Comparison of ENCODE assay signal across 20 cellular contexts in genomic region chr7:98921608-98922372, GRCh38. TPM values are rescaled to one million over a fixed set of nuclear protein-coding genes. Genes with fewer than 3 reads are reported as not detected.
DNase-seq lines count a peak whose midpoint lies in the region; ATAC-seq, FAIRE-seq and TF ChIP-seq lines count a peak whose summit lies in the region.
"Had no signal": no experiment of that assay in that cellular context is flagged by ENCODE, and none has a peak within 500 bp of the region (broad histone marks: within the 10 kb centered on the region; RNA-seq: fewer than 3 reads in every experiment).

No MANE protein-coding gene starts in this region.

- intact Hi-C loops in CD4-positive, alpha-beta memory T cell (cut with micrococcal nuclease) = no loop called here
- intact Hi-C loops in activated CD4-positive, alpha-beta T cell treated with anti-CD3 and anti-CD28 coated beads for 36 hours (cut with DNase I, micrococcal nuclease) = no loop called here

- H3K14ac ChIP-seq in H1 (ENCODE audit: insufficient read length) (no peak overlapping the region), neuronal stem cell (ENCODE audit: low read length) (no peak overlapping the region)

- no peak overlapping the region for H2BK5ac ChIP-seq in H1 (ENCODE audit: low read depth, low read length)
- no peak overlapping the region for H2BK5ac ChIP-seq in neuronal stem cell (ENCODE audit: low read length)

- H3K27me3 Mint-ChIP-seq in CD4-positive, alpha-beta memory T cell = no peaks in the 10 kb centered on the region
- H3K27me3 Mint-ChIP-seq in activated CD4-positive, alpha-beta T cell treated with anti-CD3 and anti-CD28 coated beads for 36 hours = no peaks in the 10 kb centered on the region

- H3K9me3 ChIP-seq in CD4-positive, alpha-beta memory T cell (ENCODE audit: control insufficient read depth in 1 of 2, low read length in 2 of 2) = no peaks in the 10 kb centered on the region
- H3K9me3 ChIP-seq in H1 (ENCODE audit: insufficient read depth in 2 of 2, low read depth in 1 of 2, low read length in 1 of 2) = no peaks in the 10 kb centered on the region
- H3K9me3 ChIP-seq in neuronal stem cell (replicated peaks in 1 of 2; ENCODE audit: control insufficient read depth in 2 of 2, insufficient read depth in 1 of 2, low read depth in 1 of 2, low read length in 2 of 2) = no peaks in the 10 kb centered on the region
- H3K9me3 ChIP-seq: BLaER1, neutrophil had no signal

- TF ChIP-seq RAD21 in H1 (IDR thresholded peaks at IDR 0.05 in 1 of 2, conservative IDR thresholded peaks at IDR 0.05 in 1 of 2; ENCODE audit: low read depth in 2 of 2, low read length in 2 of 2) = no peak

- H3K27ac Mint-ChIP-seq in CD4-positive, alpha-beta memory T cell = peak overlapping the region in 4 of 7 donors; percentile 15 to 93 (median 32)
- H3K27ac Mint-ChIP-seq in activated CD4-positive, alpha-beta T cell treated with anti-CD3 and anti-CD28 coated beads for 36 hours = no peak overlapping the region
- H3K27ac Mint-ChIP-seq: mesothelial cell of epicardium had no signal

- H2BK12ac ChIP-seq in H1 (ENCODE audit: low read depth, low read length) (no peak overlapping the region), neuronal stem cell (ENCODE audit: low read length) (no peak overlapping the region)

- no peak for TF ChIP-seq EP300 in H1 (IDR thresholded peaks at IDR 0.05; ENCODE audit: borderline replicate concordance in 1 of 2, low read depth in 2 of 2, low read length in 2 of 2)

- 94% methylated on average over 25 of the region's 25 CpGs; no CpG with 5 or more reads in 1 of the 2 experiments for WGBS in H1 (ENCODE audit: extremely low coverage in 1 of 2, insufficient coverage in 1 of 2, insufficient read length in 1 of 2, insufficient replicate concordance in 2 of 2, low coverage in 1 of 2, low lambda C conversion rate in 2 of 2, missing lambda C conversion rate in 1 of 2), 2 experiments
- WGBS in neuronal stem cell (ENCODE audit: extremely low coverage in 2 of 2, insufficient read length in 2 of 2, insufficient replicate concordance in 1 of 2), 2 donors = no CpG with 5 or more reads among the region's 25 CpGs

- H3K36me3 ChIP-seq in CD4-positive, alpha-beta memory T cell (ENCODE audit: insufficient read depth, low read length) = peaks cover 75% of the 10 kb centered on the region
- H3K36me3 ChIP-seq in H1 (ENCODE audit: control insufficient read depth in 2 of 4, insufficient read depth in 4 of 4, low read length in 3 of 4) = peaks cover 23 to 64% (median 49%) of the 10 kb centered on the region in 4 experiments
- peaks cover 52 to 96% of the 10 kb centered on the region in 2 donors for H3K36me3 ChIP-seq in neuronal stem cell (replicated peaks in 1 of 2; ENCODE audit: control insufficient read depth in 2 of 2, insufficient read depth in 2 of 2, low read length in 2 of 2)

- no peak overlapping the region for H2BK20ac ChIP-seq in H1 (ENCODE audit: low read length)

- no peaks in the 10 kb centered on the region for H3K79me2 ChIP-seq in H1 (ENCODE audit: control insufficient read depth in 1 of 2, insufficient read depth in 2 of 2, low read length in 2 of 2)

- TF ChIP-seq POLR2A in H1 (IDR thresholded peaks at IDR 0.05; ENCODE audit: control extremely low read depth in 1 of 2, low read depth in 2 of 2, low read length in 2 of 2) = no peak

- H3K79me1 ChIP-seq in H1 (ENCODE audit: low read depth, low read length) = peaks cover 2% of the 10 kb centered on the region; the same call in 1 of the 2 replicates
- H3K79me1 ChIP-seq in neuronal stem cell (ENCODE audit: low read depth, low read length) = peaks cover 1% of the 10 kb centered on the region

- no peak overlapping the region for H2AK5ac ChIP-seq in H1 (ENCODE audit: low read depth, low read length)
- H2AK5ac ChIP-seq in neuronal stem cell (ENCODE audit: low read depth, low read length) = no peak overlapping the region

- H3K4me2 ChIP-seq in H1 (ENCODE audit: insufficient read depth in 1 of 2, low read depth in 2 of 2, low read length in 2 of 2) = no peak overlapping the region
- no peak overlapping the region for H3K4me2 ChIP-seq in neuronal stem cell (ENCODE audit: insufficient read depth, low read length, poor library complexity, severe bottlenecking)
- H3K4me2 ChIP-seq: BLaER1 had no signal

- no peak overlapping the region for H2BK120ac ChIP-seq in H1 (replicated peaks; ENCODE audit: low read depth, low read length)
- H2BK120ac ChIP-seq in neuronal stem cell (ENCODE audit: low read depth, low read length) = no peak overlapping the region

- no peak for ATAC-seq in activated CD4-positive, alpha-beta T cell treated with anti-CD3 and anti-CD28 coated beads for 36 hours
- ATAC-seq in GM19324 (IDR thresholded peaks at IDR 0.05; ENCODE audit: low FRiP score, unreplicated experiment) = no peak

- no peak overlapping the region for H3K4ac ChIP-seq in H1 (replicated peaks; ENCODE audit: insufficient read length, low read depth, low read length)
- H3K4ac ChIP-seq in neuronal stem cell (ENCODE audit: low read length) = no peak overlapping the region

- no peak overlapping the region for H3K27ac ChIP-seq in CD4-positive, alpha-beta memory T cell (ENCODE audit: low read depth, low read length)
- H3K27ac ChIP-seq in H1 (ENCODE audit: low read depth, low read length) (no peak overlapping the region), neuronal stem cell (replicated peaks; ENCODE audit: low read length) (no peak overlapping the region)
- H3K27ac ChIP-seq: BLaER1, brain microvascular endothelial cell, neutrophil had no signal

- no peaks in the 10 kb centered on the region for H3K27me3 ChIP-seq in CD4-positive, alpha-beta memory T cell (ENCODE audit: insufficient read depth, low read length)
- no peaks in the 10 kb centered on the region for H3K27me3 ChIP-seq in H1 (replicated peaks in 1 of 4; ENCODE audit: control insufficient read depth in 3 of 4, extremely low read depth in 1 of 4, insufficient read depth in 3 of 4, low read length in 3 of 4)
- no peaks in the 10 kb centered on the region for H3K27me3 ChIP-seq in neuronal stem cell (ENCODE audit: control insufficient read depth in 3 of 3, insufficient read depth in 3 of 3, low read depth in 1 of 3, low read length in 3 of 3)
- H3K27me3 ChIP-seq: BLaER1, brain microvascular endothelial cell, neutrophil had no signal

- H4K20me1 ChIP-seq in H1 (replicated peaks in 1 of 2; ENCODE audit: control insufficient read depth in 1 of 2, insufficient read depth in 2 of 2, low read length in 2 of 2) = peaks cover 4 to 16% of the 10 kb centered on the region in 2 experiments

- H2AFZ ChIP-seq in H1 (ENCODE audit: low read length) (no peak overlapping the region), neuronal stem cell (ENCODE audit: low read length) (no peak overlapping the region)

- H3K4me1 Mint-ChIP-seq in CD4-positive, alpha-beta memory T cell = peaks cover 0 to 6% (median 3%) of the 10 kb centered on the region in 4 donors
- no peaks in the 10 kb centered on the region for H3K4me1 Mint-ChIP-seq in activated CD4-positive, alpha-beta T cell treated with anti-CD3 and anti-CD28 coated beads for 36 hours
- H3K4me1 Mint-ChIP-seq: mesothelial cell of epicardium had no signal

- H4K91ac ChIP-seq in H1 (replicated peaks; ENCODE audit: insufficient read length, low read length) (no peak overlapping the region), neuronal stem cell (ENCODE audit: low read depth, low read length, poor library complexity) (no peak overlapping the region)

- H4K8ac ChIP-seq in H1 (ENCODE audit: extremely low read depth, insufficient read depth, low read length) = no peak overlapping the region; the same call in 1 of the 2 replicates
- H4K8ac ChIP-seq in neuronal stem cell (ENCODE audit: low read depth, low read length) = no peak overlapping the region

- peak; percentile 22 to 59 (median 50) for TF ChIP-seq CTCF in H1 (IDR thresholded peaks at IDR 0.05; ENCODE audit: control extremely low read depth in 1 of 3, insufficient read depth in 1 of 3, low read depth in 1 of 3, low read length in 3 of 3)

- H3K23me2 ChIP-seq in H1 (ENCODE audit: low read depth, low read length) = no peaks in the 10 kb centered on the region

- FAIRE-seq in H1 (lab: Jason Lieb, UNC) = no peak

- no peaks in the 10 kb centered on the region for H3K4me1 ChIP-seq in CD4-positive, alpha-beta memory T cell (ENCODE audit: insufficient read depth, low read length)
- H3K4me1 ChIP-seq in H1 (replicated peaks in 1 of 4; ENCODE audit: control insufficient read depth in 3 of 4, insufficient read depth in 4 of 4, low read length in 3 of 4) (no peaks in the 10 kb centered on the region), neuronal stem cell (ENCODE audit: control insufficient read depth in 2 of 2, insufficient read depth in 1 of 2, low read depth in 1 of 2, low read length in 2 of 2) (no peaks in the 10 kb centered on the region)
- H3K4me1 ChIP-seq: BLaER1 had no signal

- H3K36me3 Mint-ChIP-seq in CD4-positive, alpha-beta memory T cell = peaks cover 65 to 81% of the 10 kb centered on the region in 2 donors
- peaks cover 65% of the 10 kb centered on the region for H3K36me3 Mint-ChIP-seq in activated CD4-positive, alpha-beta T cell treated with anti-CD3 and anti-CD28 coated beads for 36 hours (ENCODE audit: low read depth)

- POLR2A ChIA-PET in CD4-positive, alpha-beta memory T cell (lab: Charles Lee; ENCODE audit: partially characterized antibody) = no interaction called here
- POLR2A ChIA-PET in H1 (lab: Charles Lee; ENCODE audit: partially characterized antibody) = interaction anchor here (0.9 kb wide), 1 partner anchor 15 kb away, joined by 3 read pairs; no protein-coding TSS in a partner anchor
- POLR2A ChIA-PET in activated CD4-positive, alpha-beta T cell treated with anti-CD3 and anti-CD28 coated beads for 36 hours (lab: Charles Lee) = no interaction called here

- H3K56ac ChIP-seq in H1 (replicated peaks; ENCODE audit: insufficient read length, low read depth, low read length) = no peak overlapping the region

- DNase-seq in CD4-positive, alpha-beta memory T cell = no peak
- peak; percentile 29 for DNase-seq in HuH-7 (ENCODE audit: low spot score)
- peak in 1 of 2 experiments; percentile 50 for DNase-seq in H1 (ENCODE audit: low read depth in 1 of 2, low spot score in 2 of 2)
- DNase-seq in neuronal stem cell (ENCODE audit: low spot score) = no peak
- DNase-seq in activated CD4-positive, alpha-beta T cell treated with anti-CD3 and anti-CD28 coated beads for 36 hours = no peak
- no peak for DNase-seq in cerebellar nuclear complex (lab: John Stamatoyannopoulos, UW)
- DNase-seq: activated CD4-positive, CD25-positive, alpha-beta regulatory T cell treated with anti-CD3 and anti-CD28 coated beads, Interleukin-2, amount 50 U/mL, for 72 hours; activated naive CD4-positive, alpha-beta T cell treated with Interleukin-2 at 50 U/mL for 16 hours; dermis blood vessel endothelial cell; DMS79; Kasumi-1; NCI-H1417 treated with DMSO at 0.1 percent for 48 hours; stimulated activated CD4-positive, alpha-beta T cell treated with anti-CD3 and anti-CD28 coated beads, Interleukin-1b, Interleukin-23, amount 100 ng/mL, for 48 hours had no signal

- H3K9ac ChIP-seq in H1 (replicated peaks in 1 of 4; ENCODE audit: extremely low read depth in 1 of 4, low read depth in 3 of 4, low read length in 3 of 4) (no peak overlapping the region), neuronal stem cell (ENCODE audit: low read depth, low read length, poor library complexity) (no peak overlapping the region)
- H3K9ac ChIP-seq: BLaER1 had no signal

- no peaks in the 10 kb centered on the region for H3K9me3 Mint-ChIP-seq in CD4-positive, alpha-beta memory T cell
- no peaks in the 10 kb centered on the region for H3K9me3 Mint-ChIP-seq in activated CD4-positive, alpha-beta T cell treated with anti-CD3 and anti-CD28 coated beads for 36 hours (ENCODE audit: low read depth)

- H4K5ac ChIP-seq in H1 (ENCODE audit: insufficient read length, low read depth, low read length) = no peak overlapping the region

- no peak overlapping the region for H2BK15ac ChIP-seq in H1 (ENCODE audit: low read length)
- no peak overlapping the region for H2BK15ac ChIP-seq in neuronal stem cell (ENCODE audit: low read length)

- H3K4me3 Mint-ChIP-seq in CD4-positive, alpha-beta memory T cell = no peak overlapping the region
- H3K4me3 Mint-ChIP-seq in activated CD4-positive, alpha-beta T cell treated with anti-CD3 and anti-CD28 coated beads for 36 hours = no peak overlapping the region
- H3K4me3 Mint-ChIP-seq: mesothelial cell of epicardium had no signal

- no peak overlapping the region for H3K23ac ChIP-seq in H1 (ENCODE audit: insufficient read length)
- peak overlapping the region; percentile 39 for H3K23ac ChIP-seq in neuronal stem cell (ENCODE audit: low read depth, low read length, poor library complexity)

- CTCF ChIA-PET in CD4-positive, alpha-beta memory T cell (lab: Charles Lee; ENCODE audit: partially characterized antibody) = interaction anchor here (0.9 kb wide), 1 partner anchor 14 kb away, joined by 3 read pairs; no protein-coding TSS in a partner anchor
- CTCF ChIA-PET in H1 (lab: Charles Lee; ENCODE audit: partially characterized antibody) = interaction anchor here (0.8 to 1.5 kb wide), 8 partner anchors 8 to 44 kb away, joined by 3 to 4 read pairs (median 3); partner anchors contain the start of gene TRRAP
- CTCF ChIA-PET in activated CD4-positive, alpha-beta T cell treated with anti-CD3 and anti-CD28 coated beads for 36 hours (lab: Charles Lee) = no interaction called here

- no peak overlapping the region for H3K4me3 ChIP-seq in CD4-positive, alpha-beta memory T cell (ENCODE audit: low read length in 2 of 2)
- H3K4me3 ChIP-seq in H1 (ENCODE audit: extremely low read depth in 1 of 4, insufficient read depth in 2 of 4, low read depth in 3 of 4, low read length in 4 of 4) (no peak overlapping the region), neuronal stem cell (ENCODE audit: low read length in 2 of 2) (no peak overlapping the region)
- H3K4me3 ChIP-seq: BLaER1 had no signal

- no peak overlapping the region for H3K18ac ChIP-seq in H1 (ENCODE audit: extremely low read depth, low read length)
- no peak overlapping the region for H3K18ac ChIP-seq in neuronal stem cell (ENCODE audit: low read length)

RNA-seq across cellular contexts. Expression of gene TRRAP, which starts 43.5 kb away (rescaled TPM):
- 10 to 100 TPM; 83.3 to 89.9 TPM for total RNA-seq in CD4-positive, alpha-beta memory T cell
- 1 to 10 TPM in 1 of 2 donors, under 1 TPM in 1; 0.42 to 8.7 TPM for polyA plus RNA-seq in CD4-positive, alpha-beta memory T cell
- 48.6 and 53.3 TPM in 2 replicates for total RNA-seq in H1 (2021; fragmentation: NEBNext Ultra II Directional; extraction: Animal tissue kit (Norgen Biotek cat#: 25700))
- polyA plus RNA-seq in H1 (2011; rRNA removed) = 21.7 and 29.7 TPM in 2 replicates
- 17.7 TPM for polyA plus RNA-seq in H1 (2011; cell fraction: cytosol; rRNA removed)
- polyA plus RNA-seq in H1 (2011; cell fraction: nucleus; rRNA removed) = 52.9 TPM
- polyA plus RNA-seq in H1 (2012, experiment 1 of 2) = 24.3 to 29.8 TPM (median 26.7 TPM) in 4 replicates
- polyA plus RNA-seq in H1 (2012, experiment 2 of 2) = 4.2 TPM
- polyA plus RNA-seq in H1 (2013, experiment 1 of 2) = 16.4 TPM
- polyA plus RNA-seq in H1 (2013, experiment 2 of 2) = 14.9 TPM
- polyA minus RNA-seq in H1 (2011; rRNA and poly(A)+ RNA removed) = 62.3 and 75.5 TPM in 2 replicates
- polyA minus RNA-seq in H1 (2011; cell fraction: cytosol; rRNA and poly(A)+ RNA removed) = 47.8 TPM
- polyA minus RNA-seq in H1 (2011; cell fraction: nucleus; rRNA and poly(A)+ RNA removed) = 65.2 TPM
- 11.5 TPM for polyA plus RNA-seq in neuronal stem cell (2013, experiment 1 of 2)
- polyA plus RNA-seq in neuronal stem cell (2013, experiment 2 of 2) = 11.9 TPM
- 10 to 100 TPM; 51.7 to 54.0 TPM for total RNA-seq in activated CD4-positive, alpha-beta T cell treated with anti-CD3 and anti-CD28 coated beads for 36 hours

RNA-seq across cellular contexts. Expression of gene TMEM130, which starts 52.0 kb away (rescaled TPM):
- total RNA-seq in CD4-positive, alpha-beta memory T cell = not detected
- polyA plus RNA-seq in CD4-positive, alpha-beta memory T cell = not detected
- 2.9 and 3.7 TPM in 2 replicates for total RNA-seq in H1 (2021; fragmentation: NEBNext Ultra II Directional; extraction: Animal tissue kit (Norgen Biotek cat#: 25700))
- polyA plus RNA-seq in H1 (2011; rRNA removed) = 6.6 and 14.0 TPM in 2 replicates
- polyA plus RNA-seq in H1 (2011; cell fraction: cytosol; rRNA removed) = 4.1 TPM
- polyA plus RNA-seq in H1 (2011; cell fraction: nucleus; rRNA removed) = 6.3 TPM
- polyA plus RNA-seq in H1 (2012, experiment 1 of 2) = 2.0 to 4.6 TPM (median 3.0 TPM) in 4 replicates
- 1.3 TPM for polyA plus RNA-seq in H1 (2012, experiment 2 of 2)
- 4.0 TPM for polyA plus RNA-seq in H1 (2013, experiment 1 of 2)
- 4.9 TPM for polyA plus RNA-seq in H1 (2013, experiment 2 of 2)
- polyA minus RNA-seq in H1 (2011; rRNA and poly(A)+ RNA removed) = 1.2 and 1.9 TPM in 2 replicates
- polyA minus RNA-seq in H1 (2011; cell fraction: cytosol; rRNA and poly(A)+ RNA removed) = 4.0 TPM
- 1.1 TPM for polyA minus RNA-seq in H1 (2011; cell fraction: nucleus; rRNA and poly(A)+ RNA removed)
- polyA plus RNA-seq in neuronal stem cell (2013, experiment 1 of 2) = 6.8 TPM
- 7.0 TPM for polyA plus RNA-seq in neuronal stem cell (2013, experiment 2 of 2)
- total RNA-seq in activated CD4-positive, alpha-beta T cell treated with anti-CD3 and anti-CD28 coated beads for 36 hours = under 1 TPM in 1 of 2 experiments, not detected in 1; 0.23 TPM
- total RNA-seq: dermis blood vessel endothelial cell; esophagus mucosa; T-helper 2 cell treated with Interferon-gamma antibody and Interleukin-4, amounts not matched to agents 100 ng/mL and 5 ng/mL, for 36 hours had no signal
